Comparison of ENCODE assay signal across 10 cellular contexts in the genomic region with DNA sequence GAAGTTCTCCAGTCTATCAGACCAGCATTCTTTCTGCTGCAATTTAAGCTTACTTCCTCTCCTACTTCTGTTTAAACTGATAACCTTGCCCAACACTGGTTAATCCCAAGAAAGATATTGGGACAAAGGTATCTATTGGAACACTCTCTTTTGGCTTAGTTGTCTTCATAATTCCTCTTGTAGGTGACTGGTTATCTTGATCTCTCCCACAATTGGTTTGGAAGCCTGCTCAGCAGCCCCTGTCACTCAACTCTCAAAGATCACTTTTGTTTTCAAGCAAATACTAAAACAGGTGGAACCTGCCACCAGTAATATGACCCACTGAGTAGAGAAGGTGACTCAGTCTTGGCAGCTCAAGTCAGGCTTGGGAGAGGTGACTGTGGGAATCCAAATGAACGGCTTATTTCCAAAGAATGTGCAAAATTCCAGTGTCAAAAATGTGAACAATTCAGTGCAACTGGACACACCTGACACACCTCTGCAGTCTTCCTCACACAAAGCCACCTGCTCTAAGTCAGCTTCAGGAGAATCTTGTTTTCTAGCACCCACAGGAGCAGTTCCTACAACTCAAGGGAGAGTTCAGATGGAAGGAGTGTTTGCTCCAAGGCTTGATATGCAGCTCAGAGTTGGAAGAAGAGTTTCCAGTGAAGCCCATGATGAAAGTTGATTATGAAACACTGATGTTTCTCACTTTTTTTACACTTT.
A peak's percentile ranks its signal among the peaks of the same experiment; 100 is the strongest.
DNase-seq lines count a peak whose midpoint lies in the region; ATAC-seq and TF ChIP-seq lines count a peak whose summit lies in the region.
"Had no signal": no experiment of that assay in that cellular context is flagged by ENCODE, and none has a peak within 500 bp of the region (broad histone marks: within the 10 kb centered on the region; RNA-seq: fewer than 3 reads in every experiment).

No MANE protein-coding gene starts in this region.

- BruUV-seq in Calu3 (replicated peaks; lab: Mats Ljungman, UMichigan), result no TSS peak

- TF ChIP-seq POLR2A in sigmoid colon (IDR thresholded peaks at IDR 0.05) (no peak), testis (IDR thresholded peaks at IDR 0.05) (no peak)

- peak overlapping the region; percentile 77 for H3K27ac Mint-ChIP-seq in Calu3 (ENCODE audit: unreplicated experiment)
- peak overlapping the region; percentile 45 for H3K27ac Mint-ChIP-seq in activated naive CD8-positive, alpha-beta T cell treated with anti-CD3 and anti-CD28 coated beads, Interleukin-2, amount 50 U/mL, for 24 hours
- peak overlapping the region; percentile 44 to 72 (median 59) for H3K27ac Mint-ChIP-seq in nephron

- ATAC-seq in activated naive CD8-positive, alpha-beta T cell treated with anti-CD3 and anti-CD28 coated beads, Interleukin-2, amount 50 U/mL, for 24 hours, result peak; percentile 56

- TF ChIP-seq CTCF in Calu3 (IDR thresholded peaks at IDR 0.05; ENCODE audit: unreplicated experiment) (no peak), nephron (IDR thresholded peaks at IDR 0.05; ENCODE audit: unreplicated experiment in 3 of 3) (no peak), sigmoid colon (IDR thresholded peaks at IDR 0.05) (no peak), testis (IDR thresholded peaks at IDR 0.05) (no peak)

- H3K9me3 ChIP-seq in sigmoid colon (no peaks in the 10 kb centered on the region), testis (no peaks in the 10 kb centered on the region)

- peak overlapping the region; percentile 45 for H3K4me3 Mint-ChIP-seq in Calu3 (ENCODE audit: low read depth, unreplicated experiment)
- H3K4me3 Mint-ChIP-seq in activated naive CD8-positive, alpha-beta T cell treated with anti-CD3 and anti-CD28 coated beads, Interleukin-2, amount 50 U/mL, for 24 hours, result peak overlapping the region; percentile 54
- H3K4me3 Mint-ChIP-seq in nephron, result no peak overlapping the region

- H3K4me1 Mint-ChIP-seq in Calu3 (ENCODE audit: low read depth, unreplicated experiment) (peaks cover 73% of the 10 kb centered on the region), nephron (peaks cover 59% of the 10 kb centered on the region)
- H3K4me1 Mint-ChIP-seq in activated naive CD8-positive, alpha-beta T cell treated with anti-CD3 and anti-CD28 coated beads, Interleukin-2, amount 50 U/mL, for 24 hours, result peaks cover 77% of the 10 kb centered on the region

- H3K4me3 ChIP-seq in sigmoid colon (no peak overlapping the region), testis (no peak overlapping the region)

- CTCF ChIA-PET in Calu3 (lab: Charles Lee), result interaction anchor here (0.8 kb wide), 1 partner anchor 29 kb away, joined by 3 read pairs; no protein-coding TSS in a partner anchor

- no peaks in the 10 kb centered on the region for H3K36me3 ChIP-seq in sigmoid colon
- H3K36me3 ChIP-seq in testis (ENCODE audit: low read depth, missing control alignments), result no peaks in the 10 kb centered on the region

- H3K4me1 ChIP-seq in sigmoid colon (peaks cover 0 to 17% (median 3%) of the 10 kb centered on the region in 4 donors), testis (peaks cover 18% of the 10 kb centered on the region)

- H3K27me3 ChIP-seq in sigmoid colon, result no peaks in the 10 kb centered on the region
- H3K27me3 ChIP-seq in testis, result no peaks in the 10 kb centered on the region

- TF ChIP-seq EP300 in sigmoid colon (IDR thresholded peaks at IDR 0.05), result no peak

- intact Hi-C loops in Calu3 (cut with micrococcal nuclease; ENCODE audit: unreplicated experiment) (no loop called here), sigmoid colon (cut with DNase I) (no loop called here), testis (cut with DNase I; ENCODE audit: low total_unique reads) (no loop called here)

- H3K27ac ChIP-seq in sigmoid colon (no peak overlapping the region), testis (no peak overlapping the region)
- H3K27ac ChIP-seq: KMS-11 had no signal

- H3K9me3 Mint-ChIP-seq in Calu3 (ENCODE audit: low read depth, unreplicated experiment), result no peaks in the 10 kb centered on the region
- no peaks in the 10 kb centered on the region for H3K9me3 Mint-ChIP-seq in activated naive CD8-positive, alpha-beta T cell treated with anti-CD3 and anti-CD28 coated beads, Interleukin-2, amount 50 U/mL, for 24 hours
- H3K9me3 Mint-ChIP-seq in nephron, result no peaks in the 10 kb centered on the region

- WGBS in sigmoid colon, 2 donors, result 76 to 88% methylated on average over 1 of the region's 1 CpG
- 84 to 91% methylated on average over 1 of the region's 1 CpG for WGBS in testis, 2 donors

- no peaks in the 10 kb centered on the region for H3K27me3 Mint-ChIP-seq in Calu3 (ENCODE audit: unreplicated experiment)
- H3K27me3 Mint-ChIP-seq in activated naive CD8-positive, alpha-beta T cell treated with anti-CD3 and anti-CD28 coated beads, Interleukin-2, amount 50 U/mL, for 24 hours, result no peaks in the 10 kb centered on the region
- H3K27me3 Mint-ChIP-seq in nephron (ENCODE audit: low read depth), result no peaks in the 10 kb centered on the region

- H3K36me3 Mint-ChIP-seq in Calu3 (ENCODE audit: insufficient read depth, unreplicated experiment) (peaks cover 7% of the 10 kb centered on the region), nephron (ENCODE audit: low read depth) (no peaks in the 10 kb centered on the region)
- no peaks in the 10 kb centered on the region for H3K36me3 Mint-ChIP-seq in activated naive CD8-positive, alpha-beta T cell treated with anti-CD3 and anti-CD28 coated beads, Interleukin-2, amount 50 U/mL, for 24 hours (ENCODE audit: low read depth)

- DNase-seq in Calu3, result peak; percentile 53
- DNase-seq in LoVo (ENCODE audit: low spot score), result peak; percentile 73
- DNase-seq in activated naive CD8-positive, alpha-beta T cell treated with anti-CD3 and anti-CD28 coated beads, Interleukin-2, amount 50 U/mL, for 24 hours, result no peak
- DNase-seq in sigmoid colon, result no peak
- no peak for DNase-seq in putamen (ENCODE audit: low spot score)
- DNase-seq in NCI-H1436 (lab: John Stamatoyannopoulos, UW), result no peak
- DNase-seq in testis, result no peak
- DNase-seq: DND-41 had no signal

Comparison
In these comparisons a context has a peak if more than half of its experiments do, and no peak if none do; other contexts are left out.
1. DNase-seq: peak in Calu3 (single experiment) and LoVo (single experiment); none in activated naive CD8-positive, alpha-beta T cell treated with anti-CD3 and anti-CD28 coated beads, Interleukin-2, amount 50 U/mL, for 24 hours (single experiment), sigmoid colon (single experiment), putamen (single experiment), NCI-H1436 (single experiment) and testis (single experiment).
2. H3K4me3 Mint-ChIP-seq: peak in Calu3 (single experiment) and activated naive CD8-positive, alpha-beta T cell treated with anti-CD3 and anti-CD28 coated beads, Interleukin-2, amount 50 U/mL, for 24 hours (single experiment); none in nephron (0 of 3).
3. Peak in every context shown above with its lines, with median percentiles within 50 percentile points of each other: H3K27ac Mint-ChIP-seq.